Comparison of ENCODE assay signal across 21 cellular contexts in genomic region chr5:87885727-87886126, GRCh38.
DNase-seq lines count a peak whose midpoint lies in the region; TF ChIP-seq lines count a peak whose summit lies in the region.
"Had no signal": no experiment of that assay in that cellular context is flagged by ENCODE, and none has a peak within 500 bp of the region (broad histone marks: within the 10 kb centered on the region; RNA-seq: fewer than 3 reads in every experiment).

No MANE protein-coding gene starts in this region.

- no peaks in the 10 kb centered on the region for H3K9me3 Mint-ChIP-seq in endothelial cell (ENCODE audit: unreplicated experiment)

- no peaks in the 10 kb centered on the region for H3K27me3 Mint-ChIP-seq in endothelial cell (ENCODE audit: unreplicated experiment)
- H3K27me3 Mint-ChIP-seq: activated naive CD8-positive, alpha-beta T cell treated with anti-CD3 and anti-CD28 coated beads for 36 hours; stimulated activated naive B cell treated with anti-CD40 and anti-IgM and Interleukin-4, amounts not matched to agents 10 μg/mL and 1 μg/mL and 100 μg/mL, for 72 hours had no signal

- peak; percentile 5 for DNase-seq in NCI-H1105 treated with DMSO at 0.1 percent for 48 hours (lab: John Stamatoyannopoulos, UW)
- DNase-seq in NCI-H1105 (lab: John Stamatoyannopoulos, UW): no peak
- peak; percentile 1 for DNase-seq in RPMI7951 (ENCODE audit: low read depth)
- peak; percentile 38 for DNase-seq in medulla oblongata (ENCODE audit: extremely low spot score)
- DNase-seq in stimulated activated CD4-positive, alpha-beta T cell treated with anti-CD3 and anti-CD28 coated beads, Interleukin-2, amount 100 ng/mL, for 24 hours: no peak
- no peak for DNase-seq in endothelial cell (ENCODE audit: low spot score)
- no peak for DNase-seq in ecto neural progenitor cell (ENCODE audit: low spot score)
- DNase-seq: activated CD4-positive, CD25-positive, alpha-beta regulatory T cell; activated naive CD8-positive, alpha-beta T cell treated with anti-CD3 and anti-CD28 coated beads for 36 hours; body of pancreas; gastrocnemius medialis; H7; left colon; SIG-M5; stimulated activated CD4-positive, alpha-beta T cell treated with anti-CD3 and anti-CD28 coated beads, Interleukin-15, amount 100 ng/mL, for 24 hours; stimulated activated naive B cell treated with anti-CD40 and anti-IgM and Interleukin-4, amounts not matched to agents 10 μg/mL and 1 μg/mL and 100 μg/mL, for 72 hours; tibial artery had no signal

- no peaks in the 10 kb centered on the region for H3K27me3 ChIP-seq in KMS-11 (ENCODE audit: insufficient read depth, low read depth)
- H3K27me3 ChIP-seq: BLaER1 treated with 17β-estradiol and CSF1 and Interleukin-3, amounts not matched to agents 10 nM and 100 nM; body of pancreas; gastrocnemius medialis; neutrophil; tibial artery had no signal

- no peaks in the 10 kb centered on the region for H3K4me1 Mint-ChIP-seq in endothelial cell (ENCODE audit: unreplicated experiment)
- H3K4me1 Mint-ChIP-seq: activated naive CD8-positive, alpha-beta T cell treated with anti-CD3 and anti-CD28 coated beads for 36 hours; stimulated activated naive B cell treated with anti-CD40 and anti-IgM and Interleukin-4, amounts not matched to agents 10 μg/mL and 1 μg/mL and 100 μg/mL, for 72 hours had no signal

- no peak overlapping the region for H3K27ac ChIP-seq in KMS-11
- H3K27ac ChIP-seq: A549; BLaER1 treated with 17β-estradiol and CSF1 and Interleukin-3, amounts not matched to agents 10 nM and 100 nM; body of pancreas; gastrocnemius medialis; neutrophil; tibial artery had no signal

- no peak overlapping the region for H3K9ac ChIP-seq in KMS-11
- H3K9ac ChIP-seq: BLaER1 treated with 17β-estradiol and CSF1 and Interleukin-3, amounts not matched to agents 10 nM and 100 nM had no signal

- TF ChIP-seq CTCF in KMS-11 (conservative IDR thresholded peaks at IDR 0.05; ENCODE audit: low read depth, low read length) (0 out of 2 replicates have a peak, but pooled peaks have one; percentile 15), endothelial cell (IDR thresholded peaks at IDR 0.05; ENCODE audit: unreplicated experiment) (no peak)

- H3K4me2 ChIP-seq in KMS-11: no peak overlapping the region
- H3K4me2 ChIP-seq: A549; BLaER1 treated with 17β-estradiol and CSF1 and Interleukin-3, amounts not matched to agents 10 nM and 100 nM had no signal

- H3K4me3 ChIP-seq in KMS-11 (IDR thresholded peaks at IDR 0.05; ENCODE audit: insufficient read depth, low read depth, low read length): no peak overlapping the region
- H3K4me3 ChIP-seq: A549; BLaER1 treated with 17β-estradiol and CSF1 and Interleukin-3, amounts not matched to agents 10 nM and 100 nM; body of pancreas; gastrocnemius medialis; tibial artery had no signal

- H3K27ac Mint-ChIP-seq in endothelial cell (ENCODE audit: unreplicated experiment): no peak overlapping the region
- H3K27ac Mint-ChIP-seq: activated naive CD8-positive, alpha-beta T cell treated with anti-CD3 and anti-CD28 coated beads for 36 hours; stimulated activated naive B cell treated with anti-CD40 and anti-IgM and Interleukin-4, amounts not matched to agents 10 μg/mL and 1 μg/mL and 100 μg/mL, for 72 hours had no signal

- H3K4me3 Mint-ChIP-seq in endothelial cell (ENCODE audit: unreplicated experiment): no peak overlapping the region
- H3K4me3 Mint-ChIP-seq: activated naive CD8-positive, alpha-beta T cell treated with anti-CD3 and anti-CD28 coated beads for 36 hours; stimulated activated naive B cell treated with anti-CD40 and anti-IgM and Interleukin-4, amounts not matched to agents 10 μg/mL and 1 μg/mL and 100 μg/mL, for 72 hours had no signal

- H3K36me3 Mint-ChIP-seq in endothelial cell (ENCODE audit: low read depth, unreplicated experiment): no peaks in the 10 kb centered on the region
- H3K36me3 Mint-ChIP-seq: activated naive CD8-positive, alpha-beta T cell treated with anti-CD3 and anti-CD28 coated beads for 36 hours; stimulated activated naive B cell treated with anti-CD40 and anti-IgM and Interleukin-4, amounts not matched to agents 10 μg/mL and 1 μg/mL and 100 μg/mL, for 72 hours had no signal

- no peaks in the 10 kb centered on the region for H3K4me1 ChIP-seq in KMS-11 (ENCODE audit: low read depth, poor library complexity, severe bottlenecking)
- H3K4me1 ChIP-seq: A549; BLaER1 treated with 17β-estradiol and CSF1 and Interleukin-3, amounts not matched to agents 10 nM and 100 nM; body of pancreas; gastrocnemius medialis; tibial artery had no signal

- H2AFZ ChIP-seq in KMS-11 (ENCODE audit: low read depth): no peak overlapping the region

- H4K20me1 ChIP-seq in KMS-11 (ENCODE audit: insufficient read depth): no peaks in the 10 kb centered on the region
- H4K20me1 ChIP-seq: BLaER1 treated with 17β-estradiol and CSF1 and Interleukin-3, amounts not matched to agents 10 nM and 100 nM had no signal

- no peaks in the 10 kb centered on the region for H3K36me3 ChIP-seq in KMS-11 (ENCODE audit: insufficient read depth)
- H3K36me3 ChIP-seq: BLaER1 treated with 17β-estradiol and CSF1 and Interleukin-3, amounts not matched to agents 10 nM and 100 nM; gastrocnemius medialis; neutrophil; tibial artery had no signal

- H3K79me2 ChIP-seq in KMS-11 (ENCODE audit: insufficient read depth, low read depth): no peaks in the 10 kb centered on the region

Comparison
In these comparisons a context has a peak if more than half of its experiments do, and no peak if none do; other contexts are left out.
1. DNase-seq: peak in NCI-H1105 treated with DMSO at 0.1 percent for 48 hours (single experiment), RPMI7951 (single experiment) and medulla oblongata (single experiment); none in NCI-H1105 (single experiment), stimulated activated CD4-positive, alpha-beta T cell treated with anti-CD3 and anti-CD28 coated beads, Interleukin-2, amount 100 ng/mL, for 24 hours (0 of 2), endothelial cell (single experiment) and ecto neural progenitor cell (single experiment).